17 cellular contexts compared by ENCODE assay signal in the genomic region with DNA sequence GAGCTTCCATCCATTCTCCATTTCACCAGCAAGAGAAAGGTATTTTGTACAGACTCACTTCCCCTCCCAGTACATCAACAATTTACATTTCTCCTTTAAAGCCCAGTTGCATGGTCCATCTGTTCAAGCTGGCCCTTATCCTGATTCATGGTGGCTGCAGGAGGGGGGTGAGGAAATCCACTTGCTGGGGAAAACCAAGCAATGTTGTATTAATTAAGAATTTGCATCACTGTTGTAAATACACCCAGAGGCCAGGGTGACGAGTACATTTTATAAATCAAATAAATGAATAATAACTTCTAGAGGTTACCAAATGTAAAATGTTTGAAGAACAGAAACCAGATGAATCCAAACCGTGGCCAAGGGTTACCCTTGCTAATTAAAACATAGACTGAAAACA.
"Had no signal": no experiment of that assay in that cellular context is flagged by ENCODE, and none has a peak within 500 bp of the region (broad histone marks: within the 10 kb centered on the region; RNA-seq: fewer than 3 reads in every experiment).

No MANE protein-coding gene starts in this region.

- H3K4me3 ChIP-seq: body of pancreas, sigmoid colon, thoracic aorta, upper lobe of left lung had no signal

- H3K9me3 Mint-ChIP-seq: activated T-helper 2 cell treated with anti-CD3 and anti-CD28 coated beads, Interferon-gamma antibody, Interleukin-2, Interleukin-4, amounts not matched to agents 10 μg/mL and 5 μg/mL and 100 μg/mL, durations not matched to agents 14 hours and 24 hours and 36 hours; endodermal cell had no signal

- H3K4me3 Mint-ChIP-seq: activated CD4-positive, alpha-beta T cell treated with anti-CD3 and anti-CD28 coated beads, Interleukin-2, amount 10 ng/mL, durations not matched to agents 7 days and 5 days; activated CD8-positive, alpha-beta T cell treated with anti-CD3 and anti-CD28 coated beads, Interleukin-2, amount 10 ng/mL, durations not matched to agents 7 days and 5 days; activated T-cell treated with anti-CD3 and anti-CD28 coated beads, Interleukin-2, amount 50 U/mL, for 24 hours; endodermal cell; natural killer cell; stimulated activated effector memory CD8-positive, alpha-beta T cell treated with anti-CD3 and anti-CD28 coated beads, Interleukin-12 subunit alpha, Interleukin-12 subunit beta, amount 100 ng/mL, for 72 hours had no signal

- H3K27ac ChIP-seq: body of pancreas, epithelial cell of prostate, neutrophil, parathyroid adenoma, sigmoid colon, thoracic aorta, upper lobe of left lung had no signal

- H3K27me3 Mint-ChIP-seq: activated CD4-positive, alpha-beta T cell treated with anti-CD3 and anti-CD28 coated beads, Interleukin-2, amount 10 ng/mL, durations not matched to agents 7 days and 5 days; activated T-cell treated with anti-CD3 and anti-CD28 coated beads, Interleukin-2, amount 50 U/mL, for 24 hours had no signal

- H3K4me1 Mint-ChIP-seq: activated CD4-positive, alpha-beta T cell treated with anti-CD3 and anti-CD28 coated beads, Interleukin-2, amount 10 ng/mL, durations not matched to agents 7 days and 5 days; endodermal cell; natural killer cell; stimulated activated effector memory CD8-positive, alpha-beta T cell treated with anti-CD3 and anti-CD28 coated beads, Interleukin-12 subunit alpha, Interleukin-12 subunit beta, amount 100 ng/mL, for 72 hours had no signal

- ATAC-seq: activated CD8-positive, alpha-beta T cell treated with anti-CD3 and anti-CD28 coated beads, Interleukin-2, amount 10 ng/mL, durations not matched to agents 7 days and 5 days; body of pancreas; natural killer cell; stimulated activated effector memory CD8-positive, alpha-beta T cell treated with anti-CD3 and anti-CD28 coated beads, Interleukin-12 subunit alpha, Interleukin-12 subunit beta, amount 100 ng/mL, for 72 hours had no signal

- H3K36me3 ChIP-seq: neutrophil, sigmoid colon, thoracic aorta, upper lobe of left lung had no signal

- H3K4me1 ChIP-seq: body of pancreas, parathyroid adenoma, upper lobe of left lung had no signal

- DNase-seq: activated CD4-positive, alpha-beta T cell treated with anti-CD3 and anti-CD28 coated beads, Interleukin-2, amount 10 ng/mL, durations not matched to agents 7 days and 5 days; activated CD8-positive, alpha-beta T cell treated with anti-CD3 and anti-CD28 coated beads, Interleukin-2, amount 10 ng/mL, durations not matched to agents 7 days and 5 days; activated naive CD4-positive, alpha-beta T cell treated with Interleukin-2 at 50 U/mL for 16 hours; activated T-cell treated with anti-CD3 and anti-CD28 coated beads, Interleukin-2, amount 50 U/mL, for 24 hours; body of pancreas; endodermal cell; mesendoderm; natural killer cell; sigmoid colon; stimulated activated CD4-positive, alpha-beta T cell treated with anti-CD3 and anti-CD28 coated beads, Interleukin-4, amount 100 ng/mL, for 24 hours; upper lobe of left lung had no signal

- H3K27me3 ChIP-seq: body of pancreas, neutrophil, sigmoid colon, upper lobe of left lung had no signal

- H3K36me3 Mint-ChIP-seq: natural killer cell; stimulated activated effector memory CD8-positive, alpha-beta T cell treated with anti-CD3 and anti-CD28 coated beads, Interleukin-12 subunit alpha, Interleukin-12 subunit beta, amount 100 ng/mL, for 72 hours had no signal

- H3K9me3 ChIP-seq: body of pancreas, neutrophil, thoracic aorta, upper lobe of left lung had no signal

- H3K27ac Mint-ChIP-seq: activated CD4-positive, alpha-beta T cell treated with anti-CD3 and anti-CD28 coated beads, Interleukin-2, amount 10 ng/mL, durations not matched to agents 7 days and 5 days; activated CD8-positive, alpha-beta T cell treated with anti-CD3 and anti-CD28 coated beads, Interleukin-2, amount 10 ng/mL, durations not matched to agents 7 days and 5 days; activated T-cell treated with anti-CD3 and anti-CD28 coated beads, Interleukin-2, amount 50 U/mL, for 24 hours; activated T-helper 2 cell treated with anti-CD3 and anti-CD28 coated beads, Interferon-gamma antibody, Interleukin-2, Interleukin-4, amounts not matched to agents 10 μg/mL and 5 μg/mL and 100 μg/mL, durations not matched to agents 14 hours and 24 hours and 36 hours; endodermal cell; natural killer cell; stimulated activated effector memory CD8-positive, alpha-beta T cell treated with anti-CD3 and anti-CD28 coated beads, Interleukin-12 subunit alpha, Interleukin-12 subunit beta, amount 100 ng/mL, for 72 hours had no signal
